Comparison of ENCODE assay signal across 23 cellular contexts in the genomic region with DNA sequence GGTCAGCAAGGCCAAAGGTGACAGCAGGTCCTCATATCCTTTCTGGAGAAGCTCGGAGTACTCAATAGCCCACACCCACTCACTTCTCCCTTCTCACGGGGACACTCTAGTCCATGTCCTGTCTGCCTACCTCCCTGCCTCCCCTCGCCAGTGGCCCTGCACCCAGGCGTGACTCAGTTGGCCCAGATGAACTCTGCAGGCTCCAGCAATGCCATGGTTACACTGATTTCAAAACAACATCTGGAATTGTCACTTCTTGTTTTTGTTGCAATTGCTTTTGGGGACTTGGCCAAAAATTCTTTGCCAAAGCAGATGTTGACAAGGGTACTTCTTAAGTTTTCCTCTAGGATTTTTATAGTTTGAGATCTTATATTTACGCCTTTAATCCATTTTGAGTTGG. TPM values are rescaled to one million over a fixed set of nuclear protein-coding genes. Genes with fewer than 3 reads are reported as not detected.
DNase-seq lines count a peak whose midpoint lies in the region; ATAC-seq and TF ChIP-seq lines count a peak whose summit lies in the region.
"Had no signal": no experiment of that assay in that cellular context is flagged by ENCODE, and none has a peak within 500 bp of the region (broad histone marks: within the 10 kb centered on the region; RNA-seq: fewer than 3 reads in every experiment).

No MANE protein-coding gene starts in this region.

- DNase-seq in fibroblast of gingiva (ENCODE audit: low read depth) (peak; percentile 54), left cardiac atrium (no peak), psoas muscle (peak; percentile 62 to 82), NCI-H1930 (lab: John Stamatoyannopoulos, UW) (no peak), WERI-Rb-1 (no peak), SKM-1 treated with dmso at 0.1 percent for 144 hours (lab: John Stamatoyannopoulos, UW; ENCODE audit: unreplicated experiment) (no peak)
- no peak for DNase-seq in stimulated activated CD4-positive, alpha-beta T cell treated with anti-CD3 and anti-CD28 coated beads, Interleukin-4, amount 100 ng/mL, for 4 hours
- DNase-seq: AML-193; CD4-positive, alpha-beta T cell; H9; Kasumi-1; NCI-H1092 treated with DMSO at 0.1 percent for 48 hours; NCI-H1436; NCI-H187; NCI-H446; NCI-H524 treated with DMSO at 0.1 percent for 48 hours; NCI-H774; SJCRH30 had no signal

- H3K9me3 ChIP-seq in psoas muscle: peaks cover 14% of the 10 kb centered on the region
- peaks cover 7% of the 10 kb centered on the region for H3K9me3 ChIP-seq in WERI-Rb-1 (ENCODE audit: severe bottlenecking)

- peak; percentile 53 to 65 for ATAC-seq in left cardiac atrium
- peak in 2 of 4 donors; percentile 81 to 86 for ATAC-seq in psoas muscle
- ATAC-seq: A549, GM23338, K562 had no signal

- TF ChIP-seq CTCF in psoas muscle (IDR thresholded peaks at IDR 0.05) (no peak), WERI-Rb-1 (IDR thresholded peaks at IDR 0.05; ENCODE audit: low read depth, low read length) (no peak)

- H3K4me3 ChIP-seq in psoas muscle (no peak overlapping the region), WERI-Rb-1 (ENCODE audit: low read depth, low read length) (no peak overlapping the region)
- H3K4me3 ChIP-seq: A549; BLaER1 treated with 17β-estradiol and CSF1 and Interleukin-3, amounts not matched to agents 10 nM and 100 nM; GM23338; K562; SJCRH30 had no signal

- no peaks in the 10 kb centered on the region for H3K4me1 ChIP-seq in psoas muscle
- H3K4me1 ChIP-seq: A549, SJCRH30 had no signal

- H3K36me3 ChIP-seq in psoas muscle (ENCODE audit: insufficient read depth in 1 of 2, low read depth in 1 of 2): no peaks in the 10 kb centered on the region
- H3K36me3 ChIP-seq in WERI-Rb-1: no peaks in the 10 kb centered on the region
- H3K36me3 ChIP-seq: BLaER1 treated with 17β-estradiol and CSF1 and Interleukin-3, amounts not matched to agents 10 nM and 100 nM; SJCRH30 had no signal

- WGBS in psoas muscle, 3 donors: 36 to 54% (median 37%) methylated on average over 5 of the region's 5 CpGs

- no peak overlapping the region for H3K27ac ChIP-seq in psoas muscle
- H3K27ac ChIP-seq in WERI-Rb-1: no peak overlapping the region
- H3K27ac ChIP-seq: A549; BLaER1 treated with 17β-estradiol and CSF1 and Interleukin-3, amounts not matched to agents 10 nM and 100 nM; SJCRH30 had no signal

- no peaks in the 10 kb centered on the region for H3K27me3 ChIP-seq in psoas muscle (ENCODE audit: insufficient read depth in 3 of 3, low read length in 2 of 3)
- H3K27me3 ChIP-seq in WERI-Rb-1 (ENCODE audit: insufficient read depth, low read depth, severe bottlenecking): no peaks in the 10 kb centered on the region
- H3K27me3 ChIP-seq: BLaER1 treated with 17β-estradiol and CSF1 and Interleukin-3, amounts not matched to agents 10 nM and 100 nM; SJCRH30 had no signal

- intact Hi-C loops in left cardiac atrium (cut with DNase I) (no loop called here), psoas muscle (cut with DNase I) (no loop called here)

RNA-seq across cellular contexts. Expression of a gene that starts 13.0 kb away (rescaled TPM):
- total RNA-seq in left cardiac atrium: 10 to 100 TPM in 1 of 2 donors, 1 to 10 TPM in 1; 4.7 to 10.1 TPM
- 1 to 10 TPM; 2.1 to 5.3 (median 2.6) TPM for total RNA-seq in psoas muscle
- polyA plus RNA-seq in psoas muscle: 1 to 10 TPM; 1.2 to 2.6 (median 1.3) TPM
- total RNA-seq: GM23338, M059J had no signal

Comparison
In these comparisons a context has a peak if more than half of its experiments do, and no peak if none do; other contexts are left out.
1. DNase-seq: peak in fibroblast of gingiva (single experiment) and psoas muscle (2 of 2); none in left cardiac atrium (single experiment), NCI-H1930 (0 of 2), WERI-Rb-1 (single experiment), SKM-1 treated with dmso at 0.1 percent for 144 hours (single experiment) and stimulated activated CD4-positive, alpha-beta T cell treated with anti-CD3 and anti-CD28 coated beads, Interleukin-4, amount 100 ng/mL, for 4 hours (0 of 2).